ENCODE assay signal across 10 cellular contexts in genomic region chr17:19093684-19094075, GRCh38. TPM values are rescaled to one million over a fixed set of nuclear protein-coding genes. Genes with fewer than 3 reads are reported as not detected.
DNase-seq lines count a peak whose midpoint lies in the region; ATAC-seq, FAIRE-seq and TF ChIP-seq lines count a peak whose summit lies in the region.
"Not testable (repeated sequence)": the region's sequence is repeated elsewhere in the genome, so short reads cannot be mapped to it uniquely, and the experiment has no call there.
"Had no signal": no experiment of that assay in that cellular context is flagged by ENCODE, and none has a peak within 500 bp of the region (broad histone marks: within the 10 kb centered on the region; RNA-seq: fewer than 3 reads in every experiment).

No MANE protein-coding gene starts in this region.

- H3K36me3 ChIP-seq in GM23248 (ENCODE audit: low read depth); RWPE2 (ENCODE audit: low read depth); gastroesophageal sphincter; kidney (ENCODE audit: control insufficient read depth in 1 of 2, insufficient read depth in 2 of 2, low read length in 2 of 2); mucosa of descending colon (ENCODE audit: low read depth); testis (ENCODE audit: low read depth, missing control alignments): not testable (repeated sequence)

- in situ Hi-C loops in GM23248 (cut with MboI) = not testable (repeated sequence)

- not testable (repeated sequence) for H3K9me3 Mint-ChIP-seq in chondrocyte (ENCODE audit: low read depth)

- TF ChIP-seq POLR2A in gastroesophageal sphincter (IDR thresholded peaks at IDR 0.05); testis (IDR thresholded peaks at IDR 0.05): not testable (repeated sequence)

- not testable (repeated sequence) for H3K79me2 ChIP-seq in GM23248 (ENCODE audit: insufficient read depth)

- TF ChIP-seq CTCF in RWPE2 (IDR thresholded peaks at IDR 0.05; ENCODE audit: poor library complexity, severe bottlenecking); chondrocyte (IDR thresholded peaks at IDR 0.05); gastroesophageal sphincter (IDR thresholded peaks at IDR 0.05); kidney (IDR thresholded peaks at IDR 0.05; ENCODE audit: borderline replicate concordance, extremely low read depth, insufficient read depth); mucosa of descending colon (IDR thresholded peaks at IDR 0.05); testis (IDR thresholded peaks at IDR 0.05): not testable (repeated sequence)

- 0 out of 2 replicates have a peak overlapping the region, but pooled peaks have one; percentile 7 for H3K4me3 ChIP-seq in GM23248
- H3K4me3 ChIP-seq in RWPE2 (ENCODE audit: severe bottlenecking); gastroesophageal sphincter; kidney (ENCODE audit: low read length in 2 of 2); mucosa of descending colon; testis: not testable (repeated sequence)

- H3K27ac ChIP-seq in GM23248 (peak overlapping the region; percentile 70), gastroesophageal sphincter (peak overlapping the region in 3 of 4 donors; percentile 24 to 71 (median 59))
- not testable (repeated sequence) for H3K27ac ChIP-seq in RWPE2 (ENCODE audit: poor library complexity, severe bottlenecking); kidney (ENCODE audit: low read depth in 2 of 2, low read length in 2 of 2); testis

- H3K9me2 ChIP-seq in GM23248 (ENCODE audit: insufficient read depth) = not testable (repeated sequence)

- not testable (repeated sequence) for DNase-seq in GM23248
- peak; percentile 21 for DNase-seq in RWPE2 (ENCODE audit: low spot score)
- peak; percentile 33 for DNase-seq in chondrocyte (ENCODE audit: low spot score)
- DNase-seq in kidney = peak; percentile 43
- peak; percentile 7 to 18 (median 17) for DNase-seq in mucosa of descending colon
- DNase-seq in testis = peak; percentile 11

- not testable (repeated sequence) for H3K27ac Mint-ChIP-seq in chondrocyte (ENCODE audit: unreplicated experiment)

- not testable (repeated sequence) for H3F3A ChIP-seq in GM23248 (ENCODE audit: insufficient read depth)

- peak overlapping the region; percentile 69 for H3K9ac ChIP-seq in GM23248
- not testable (repeated sequence) for H3K9ac ChIP-seq in kidney (ENCODE audit: low read length in 2 of 2)

- H4K20me1 ChIP-seq in GM23248 (ENCODE audit: insufficient read depth) = not testable (repeated sequence)

- not testable (repeated sequence) for TF ChIP-seq EP300 in gastroesophageal sphincter (IDR thresholded peaks at IDR 0.05)

- H3K27me3 Mint-ChIP-seq in chondrocyte (ENCODE audit: low read depth) = not testable (repeated sequence)

- H2AFZ ChIP-seq in GM23248 = peak overlapping the region; percentile 78

- not testable (repeated sequence) for FAIRE-seq in kidney (lab: Jason Lieb, UNC)

- intact Hi-C loops in kidney (cut with DNase I); mucosa of descending colon (cut with DNase I, micrococcal nuclease); testis (cut with DNase I; ENCODE audit: low total_unique reads): not testable (repeated sequence)

- H3K4me2 ChIP-seq in GM23248 (ENCODE audit: unreplicated experiment) = peak overlapping the region; percentile 41

- H3K9me3 ChIP-seq in GM23248 (ENCODE audit: low read depth); RWPE2 (ENCODE audit: severe bottlenecking); gastroesophageal sphincter; kidney (ENCODE audit: control insufficient read depth in 1 of 2, low read length in 2 of 2); mucosa of descending colon; testis: not testable (repeated sequence)

- 57 to 61% methylated on average over 5 to 6 of the region's 7 CpGs for WGBS in GM23248 (ENCODE audit: low coverage in 1 of 2, low lambda C conversion rate in 2 of 2, missing lambda C conversion rate in 2 of 2), 2 experiments
- WGBS in gastroesophageal sphincter (ENCODE audit: low coverage in 1 of 2), 2 donors = no CpG with 5 or more reads among the region's 7 CpGs
- WGBS in testis, 2 donors = 93% methylated on average over 7 of the region's 7 CpGs; no CpG with 5 or more reads in 1 of the 2 donors

- H3K4me3 Mint-ChIP-seq in chondrocyte (ENCODE audit: unreplicated experiment) = not testable (repeated sequence)

- not testable (repeated sequence) for H3K36me3 Mint-ChIP-seq in chondrocyte (ENCODE audit: low read depth)

- ATAC-seq in RWPE2 (ENCODE audit: low read depth); gastroesophageal sphincter; mucosa of descending colon: not testable (repeated sequence)

- H3K4me1 ChIP-seq in GM23248 (ENCODE audit: insufficient read depth); RWPE2 (ENCODE audit: insufficient read depth, poor library complexity, severe bottlenecking); gastroesophageal sphincter; kidney (ENCODE audit: control insufficient read depth in 1 of 2, insufficient read depth in 1 of 2, low read depth in 1 of 2, low read length in 2 of 2); mucosa of descending colon (ENCODE audit: low read depth); testis: not testable (repeated sequence)

- H3K27me3 ChIP-seq in GM23248 (replicated peaks; ENCODE audit: insufficient read depth); RWPE2 (ENCODE audit: insufficient read depth, poor library complexity, severe bottlenecking); gastroesophageal sphincter; testis: not testable (repeated sequence)

- H3K4me1 Mint-ChIP-seq in chondrocyte (ENCODE audit: low read depth) = not testable (repeated sequence)

RNA-seq across cellular contexts. Expression of gene GRAPL, which starts 33.7 kb away (rescaled TPM):
- total RNA-seq in GM23248 (2014; rRNA removed; shearing (Covaris generic)) = not detected in 2 replicates
- polyA plus RNA-seq in GM23248 (2016; fragmentation: Nextera tagmentation; extraction: Ambion mirVana) (not detected in 2 replicates), kidney (ENCODE audit: insufficient read depth, low read depth, low replicate concordance) (1.4 TPM), testis (ENCODE audit: insufficient read depth, low read depth, low replicate concordance) (9.5 TPM)
- total RNA-seq in chondrocyte (not detected in 3 replicates), gastroesophageal sphincter (1 to 10 TPM in 2 of 4 donors, not detected in 2; 2.2 to 6.9 TPM), kidney (10.7 TPM), mucosa of descending colon (1 to 10 TPM; 2.0 to 4.4 (median 2.2) TPM), testis (1 to 10 TPM; 2.0 to 2.2 TPM)
- total RNA-seq: A172, H7, NCI-H460 had no signal

RNA-seq across cellular contexts. Expression of gene GRAP, which starts 46.9 kb away (rescaled TPM):
- not detected in 2 replicates for total RNA-seq in GM23248 (2014; rRNA removed; shearing (Covaris generic))
- not detected in 2 replicates for polyA plus RNA-seq in GM23248 (2016; fragmentation: Nextera tagmentation; extraction: Ambion mirVana)
- total RNA-seq in chondrocyte = 0.13 to 0.35 TPM in 2 of 3 replicates, not detected in the other
- 1 to 10 TPM; 1.1 to 7.1 (median 4.1) TPM for total RNA-seq in gastroesophageal sphincter
- total RNA-seq in kidney = 8.4 TPM
- 7.0 TPM for polyA plus RNA-seq in kidney (ENCODE audit: insufficient read depth, low read depth, low replicate concordance)
- 1 to 10 TPM; 1.2 to 2.5 (median 1.8) TPM for total RNA-seq in mucosa of descending colon
- 1 to 10 TPM; 5.3 to 7.2 TPM for total RNA-seq in testis
- polyA plus RNA-seq in testis (ENCODE audit: insufficient read depth, low read depth, low replicate concordance) = 13.2 TPM
- total RNA-seq: A172, NCI-H460 had no signal
